Comparison of ENCODE assay signal across 8 cellular contexts in genomic region chr12:8032242-8033152, GRCh38. TPM values are rescaled to one million over a fixed set of nuclear protein-coding genes. Genes with fewer than 3 reads are reported as not detected.
DNase-seq lines count a peak whose midpoint lies in the region; ATAC-seq and TF ChIP-seq lines count a peak whose summit lies in the region.

TSS of gene FOXJ2 (plus strand) at chr12:8032716. CDS start at chr12:8039833, 7,117 bp downstream.

- no peaks in the 10 kb centered on the region for H3K27me3 ChIP-seq in Caco-2 (replicated peaks; ENCODE audit: control insufficient read depth, insufficient read depth, low read length)
- no peaks in the 10 kb centered on the region for H3K27me3 ChIP-seq in foreskin keratinocyte
- no peaks in the 10 kb centered on the region for H3K27me3 ChIP-seq in neural progenitor cell
- H3K27me3 ChIP-seq in subcutaneous abdominal adipose tissue (ENCODE audit: control insufficient read depth in 5 of 5, insufficient read depth in 4 of 5, low read length in 5 of 5): no peaks in the 10 kb centered on the region

- intact Hi-C loops in Caco-2 (cut with micrococcal nuclease; ENCODE audit: unreplicated experiment): no loop called here

- CTCF ChIA-PET in Caco-2 (lab: Charles Lee): interaction anchor here (0.6 to 1.3 kb wide), 3 partner anchors 13 to 126 kb away, joined by 3 to 8 read pairs (median 4); no protein-coding TSS in a partner anchor
- CTCF ChIA-PET in RWPE1 (lab: Yijun Ruan, JAX): interaction anchor here (0.6 kb wide), 1 partner anchor 262 kb away, joined by 4 read pairs; no protein-coding TSS in a partner anchor

- H3K27ac Mint-ChIP-seq in Caco-2 (ENCODE audit: unreplicated experiment): peak within 1 kb of the TSS; percentile 69
- H3K27ac Mint-ChIP-seq in neural progenitor cell: peak within 1 kb of the TSS; percentile 69

- BruUV-seq in Caco-2 (replicated peaks; lab: Mats Ljungman, UMichigan): TSS peak; percentile 75

- H3K27me3 Mint-ChIP-seq in Caco-2 (ENCODE audit: insufficient read depth, unreplicated experiment) (no peaks in the 10 kb centered on the region), neural progenitor cell (ENCODE audit: insufficient read depth, low read depth) (no peaks in the 10 kb centered on the region)

- H3K27ac ChIP-seq in RWPE1 (peak within 1 kb of the TSS; percentile 74), foreskin keratinocyte (peak within 1 kb of the TSS; percentile 86), neural progenitor cell (no peak within 1 kb of the TSS), subcutaneous abdominal adipose tissue (ENCODE audit: low read depth, low read length) (peak within 1 kb of the TSS; percentile 87)

- H3K9ac ChIP-seq in neural progenitor cell (peak within 1 kb of the TSS; percentile 80), subcutaneous abdominal adipose tissue (ENCODE audit: low read length in 5 of 5) (peak within 1 kb of the TSS; percentile 87 to 99 (median 98))

- H3K4me1 ChIP-seq in Caco-2 (peaks cover 27% of the 10 kb centered on the region), foreskin keratinocyte (peaks cover 15% of the 10 kb centered on the region), neural progenitor cell (peaks cover 19% of the 10 kb centered on the region), subcutaneous abdominal adipose tissue (ENCODE audit: control insufficient read depth in 5 of 5, insufficient read depth in 5 of 5, low read length in 5 of 5) (peaks cover 19 to 55% (median 51%) of the 10 kb centered on the region in 5 donors)

- POLR2A ChIA-PET in Caco-2 (lab: Charles Lee): interaction anchor here (0.5 to 1.4 kb wide), 3 partner anchors 46 to 96 kb away, joined by 4 to 8 read pairs (median 5); partner anchors contain the start of gene SLC2A3
- POLR2A ChIA-PET in RWPE1 (lab: Yijun Ruan, JAX; ENCODE audit: low non-redundant PET): interaction anchor here (0.6 kb wide), 1 partner anchor 177 kb away, joined by 3 read pairs; no protein-coding TSS in a partner anchor

- TF ChIP-seq CTCF in Caco-2 (IDR thresholded peaks at IDR 0.05; ENCODE audit: insufficient read depth in 1 of 2, low read depth in 1 of 2, low read length in 1 of 2, severe bottlenecking in 1 of 2, unreplicated experiment in 1 of 2) (peak; percentile 27 to 53), RWPE1 (conservative IDR thresholded peaks at IDR 0.05; ENCODE audit: low read depth) (no peak), foreskin keratinocyte (conservative IDR thresholded peaks at IDR 0.05) (peak; percentile 10), neural progenitor cell (IDR thresholded peaks at IDR 0.05) (peak; percentile 38)

- peak within 1 kb of the TSS; percentile 96 for H2AFZ ChIP-seq in neural progenitor cell (replicated peaks)

- H3K4me3 Mint-ChIP-seq in Caco-2 (ENCODE audit: unreplicated experiment): peak within 1 kb of the TSS; percentile 89
- peak within 1 kb of the TSS; percentile 91 for H3K4me3 Mint-ChIP-seq in neural progenitor cell

- peak within 1 kb of the TSS; percentile 83 for H3K4me2 ChIP-seq in neural progenitor cell

- ATAC-seq in GM19467 (IDR thresholded peaks at IDR 0.05; ENCODE audit: unreplicated experiment) (peak; percentile 62), foreskin keratinocyte (peak; percentile 85)

- H4K20me1 ChIP-seq in neural progenitor cell (ENCODE audit: low read depth): peaks cover 11% of the 10 kb centered on the region

- DNase-seq in Caco-2: peak; percentile 79 to 89
- DNase-seq in HT-29 (ENCODE audit: low spot score): peak; percentile 66
- peak; percentile 64 for DNase-seq in RWPE1 (ENCODE audit: low spot score)
- peak; percentile 72 for DNase-seq in activated gamma-delta T cell (lab: John Stamatoyannopoulos, UW)
- DNase-seq in foreskin keratinocyte: peak in 1 of 2 donors; percentile 62
- peak; percentile 90 for DNase-seq in neural progenitor cell (ENCODE audit: low spot score)

- H3F3A ChIP-seq in neural progenitor cell (ENCODE audit: low read depth): peaks cover 29% of the 10 kb centered on the region

- H3K36me3 Mint-ChIP-seq in Caco-2 (ENCODE audit: insufficient read depth, unreplicated experiment) (peaks cover 7% of the 10 kb centered on the region), neural progenitor cell (peaks cover 5% of the 10 kb centered on the region)

- H3K36me3 ChIP-seq in Caco-2 (ENCODE audit: control insufficient read depth, insufficient read depth, low read length) (no peaks in the 10 kb centered on the region), neural progenitor cell (no peaks in the 10 kb centered on the region), subcutaneous abdominal adipose tissue (ENCODE audit: control insufficient read depth in 5 of 5, insufficient read depth in 5 of 5, low read length in 5 of 5) (peaks cover 0 to 5% (median 3%) of the 10 kb centered on the region in 5 donors)

- no peaks in the 10 kb centered on the region for H3K9me3 Mint-ChIP-seq in Caco-2 (ENCODE audit: unreplicated experiment)
- no peaks in the 10 kb centered on the region for H3K9me3 Mint-ChIP-seq in neural progenitor cell

- H3K79me2 ChIP-seq in neural progenitor cell (ENCODE audit: low read depth): peaks cover 8% of the 10 kb centered on the region

- H3K4me1 Mint-ChIP-seq in Caco-2 (ENCODE audit: low read depth, unreplicated experiment) (peaks cover 39% of the 10 kb centered on the region), neural progenitor cell (peaks cover 33% of the 10 kb centered on the region)

- H3K9me3 ChIP-seq in Caco-2 (no peaks in the 10 kb centered on the region), neural progenitor cell (ENCODE audit: low read depth) (no peaks in the 10 kb centered on the region), subcutaneous abdominal adipose tissue (ENCODE audit: control insufficient read depth in 5 of 5, low read length in 5 of 5) (no peaks in the 10 kb centered on the region)

- H3K4me3 ChIP-seq in Caco-2 (ENCODE audit: low read depth, low read length) (peak within 1 kb of the TSS; percentile 93), neural progenitor cell (peak within 1 kb of the TSS; percentile 98), subcutaneous abdominal adipose tissue (ENCODE audit: low read depth in 1 of 5, low read length in 5 of 5) (peak within 1 kb of the TSS; percentile 92 to 99 (median 93))

RNA-seq across cellular contexts. Expression of gene FOXJ2, which starts in this region (rescaled TPM):
- 18.7 and 19.4 TPM in 2 replicates for total RNA-seq in Caco-2 (2022)
- total RNA-seq in HT-29 (2014; rRNA removed; shearing (Covaris generic)): 4.8 and 6.3 TPM in 2 replicates
- 9.7 and 10.0 TPM in 2 replicates for total RNA-seq in foreskin keratinocyte
- 3.9 and 4.9 TPM in 2 replicates for polyA plus RNA-seq in foreskin keratinocyte
- 6.8 and 7.4 TPM in 2 replicates for total RNA-seq in neural progenitor cell (ENCODE audit: low replicate concordance)
